8 cellular contexts compared by ENCODE assay signal in the genomic region with DNA sequence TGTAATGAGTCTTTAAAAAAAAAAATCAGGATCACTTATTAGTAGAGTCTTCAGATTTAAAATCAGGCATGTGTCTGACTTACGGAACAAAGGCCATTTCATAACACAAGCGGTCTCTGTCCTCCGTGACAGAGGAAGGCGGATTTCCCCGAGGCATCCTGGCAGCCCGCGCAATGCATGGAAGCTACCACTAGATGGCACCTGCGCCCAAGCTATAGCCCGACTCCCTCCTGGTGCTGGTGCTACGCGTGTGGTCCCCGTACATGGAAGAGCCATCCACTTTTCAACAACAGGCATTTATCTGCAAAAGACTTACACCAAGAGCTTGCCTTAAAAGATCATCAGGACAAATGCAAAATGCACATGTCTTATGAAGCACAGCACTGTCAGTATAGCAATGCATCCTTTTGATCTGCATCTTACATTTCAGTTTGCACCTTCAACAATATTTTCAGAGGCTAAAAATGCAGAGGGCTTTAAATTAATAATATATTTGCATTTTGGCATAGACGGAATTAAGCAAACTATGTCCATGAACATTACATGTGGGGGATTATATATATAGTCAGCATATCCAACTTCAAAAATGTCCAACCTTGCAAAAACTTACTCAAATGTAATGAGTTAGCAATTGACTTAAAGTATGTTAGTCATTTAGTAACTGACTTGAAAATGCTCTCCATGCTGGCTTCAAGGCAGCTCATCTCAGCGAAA.
DNase-seq lines count a peak whose midpoint lies in the region; ATAC-seq and TF ChIP-seq lines count a peak whose summit lies in the region.

No MANE protein-coding gene starts in this region.

- H3K27me3 ChIP-seq in kidney epithelial cell (ENCODE audit: control insufficient read depth, insufficient read depth, low read length) = no peaks in the 10 kb centered on the region

- DNase-seq in AG10803 (ENCODE audit: low read depth) = peak; percentile 74
- peak; percentile 85 for DNase-seq in NCI-H2227 (lab: John Stamatoyannopoulos, UW; ENCODE audit: unreplicated experiment)
- peak; percentile 43 for DNase-seq in activated CD4-positive, CD25-positive, alpha-beta regulatory T cell treated with anti-CD3 and anti-CD28 coated beads, Interleukin-2, amount 50 U/mL, for 16 hours (ENCODE audit: low read depth, low spot score)
- peak; percentile 76 to 83 for DNase-seq in cardiac fibroblast (ENCODE audit: low read depth in 2 of 2)
- DNase-seq in kidney epithelial cell (ENCODE audit: low read depth) = no peak
- DNase-seq in stimulated activated CD4-positive, alpha-beta T cell treated with anti-CD3 and anti-CD28 coated beads, Interleukin-2, amount 100 ng/mL, for 24 hours = peak; percentile 81 to 84

- TF ChIP-seq CTCF in AG10803 (conservative IDR thresholded peaks at IDR 0.05; ENCODE audit: low read length) (peak; percentile 98), cardiac fibroblast (IDR thresholded peaks at IDR 0.05; ENCODE audit: low read depth, low read length) (peak; percentile 98), kidney epithelial cell (IDR thresholded peaks at IDR 0.05; ENCODE audit: insufficient read depth, low read length, poor library complexity, severe bottlenecking) (peak; percentile 95)

- H3K4me3 ChIP-seq in AG10803 (ENCODE audit: low read length) (no peak overlapping the region), cardiac fibroblast (replicated peaks in 1 of 2; ENCODE audit: low read depth in 2 of 2, low read length in 2 of 2) (no peak overlapping the region), kidney epithelial cell (ENCODE audit: low read depth, low read length) (no peak overlapping the region)

- H3K36me3 ChIP-seq in kidney epithelial cell (ENCODE audit: control insufficient read depth, insufficient read depth, low read length) = no peaks in the 10 kb centered on the region

- ATAC-seq in GM18909 (IDR thresholded peaks at IDR 0.05; ENCODE audit: poor library complexity, unreplicated experiment) (peak; percentile 97), HG03108 (IDR thresholded peaks at IDR 0.05; ENCODE audit: unreplicated experiment) (peak; percentile 87)
